In genomic region chr15:67543348-67543718, GRCh38 we compare ENCODE assay signal across 8 cellular contexts. TPM values are rescaled to one million over a fixed set of nuclear protein-coding genes. Genes with fewer than 3 reads are reported as not detected.
DNase-seq lines count a peak whose midpoint lies in the region; ATAC-seq, FAIRE-seq and TF ChIP-seq lines count a peak whose summit lies in the region.

No MANE protein-coding gene starts in this region.

- in situ Hi-C loops in Caki2 (cut with HindIII; ENCODE audit: low pct_unique_long_range_greater_than_20kb, low sequenced_read_pairs): no loop called here

- peaks cover 14% of the 10 kb centered on the region; the same call in 1 of the 2 replicates for H3K36me3 ChIP-seq in OCI-LY7 (ENCODE audit: insufficient read depth, low read length)
- peaks cover 0 to 4% (median 2%) of the 10 kb centered on the region in 4 experiments; a peak in 2 of 8 replicates for H3K36me3 ChIP-seq in H1 (ENCODE audit: control insufficient read depth in 2 of 4, insufficient read depth in 4 of 4, low read length in 3 of 4)

- TF ChIP-seq EP300 in H1 (IDR thresholded peaks at IDR 0.05; ENCODE audit: borderline replicate concordance in 1 of 2, low read depth in 2 of 2, low read length in 2 of 2): no peak

- peaks cover under 1% of the 10 kb centered on the region; the same call in 1 of the 2 replicates for H3K79me1 ChIP-seq in H1 (ENCODE audit: low read depth, low read length)

- H2AFZ ChIP-seq in OCI-LY7 (ENCODE audit: low read length): 0 out of 2 replicates have a peak overlapping the region, but pooled peaks have one; percentile 78
- H2AFZ ChIP-seq in H1 (ENCODE audit: low read length): no peak overlapping the region

- H3K23me2 ChIP-seq in H1 (ENCODE audit: low read depth, low read length): peaks cover 11% of the 10 kb centered on the region; the same call in 1 of the 2 replicates

- H3K9me3 ChIP-seq in OCI-LY7 (ENCODE audit: low read length) (no peaks in the 10 kb centered on the region; the same call in 1 of the 2 replicates), H1 (ENCODE audit: insufficient read depth in 2 of 2, low read depth in 1 of 2, low read length in 1 of 2) (no peaks in the 10 kb centered on the region)

- 0 out of 2 replicates have a peak overlapping the region, but pooled peaks have one; percentile 8 for H2BK5ac ChIP-seq in H1 (ENCODE audit: low read depth, low read length)

- H3K4ac ChIP-seq in H1 (replicated peaks; ENCODE audit: insufficient read length, low read depth, low read length): no peak overlapping the region

- peaks cover 66% of the 10 kb centered on the region for H3K4me1 ChIP-seq in OCI-LY7 (ENCODE audit: insufficient read depth, low read length, poor library complexity, severe bottlenecking)
- peaks cover under 1 to 9% (median 2%) of the 10 kb centered on the region in 4 experiments; a peak in 6 of 7 replicates for H3K4me1 ChIP-seq in H1 (replicated peaks in 1 of 4; ENCODE audit: control insufficient read depth in 3 of 4, insufficient read depth in 4 of 4, low read length in 3 of 4)

- WGBS in H1 (ENCODE audit: extremely low coverage in 1 of 2, insufficient coverage in 1 of 2, insufficient read length in 1 of 2, insufficient replicate concordance in 2 of 2, low coverage in 1 of 2, low lambda C conversion rate in 2 of 2, missing lambda C conversion rate in 1 of 2), 2 experiments: 84% methylated on average over 7 of the region's 7 CpGs; no CpG with 5 or more reads in 1 of the 2 experiments

- DNase-seq in Caki2 (ENCODE audit: low read depth) (peak; percentile 10), OCI-LY7 (ENCODE audit: low spot score) (no peak), H1 (ENCODE audit: low read depth in 1 of 2, low spot score in 2 of 2) (no peak), myocyte (ENCODE audit: low read depth) (peak; percentile 14)
- DNase-seq in stimulated activated CD4-positive, alpha-beta T cell treated with anti-CD3 and anti-CD28 coated beads, Interleukin-4, amount 100 ng/mL, for 1 hour: no peak

- intact Hi-C loops in OCI-LY7 (cut with micrococcal nuclease; ENCODE audit: unreplicated experiment): loop anchor here (5.0 kb wide), 1 partner anchor 294 kb away; no protein-coding TSS in a partner anchor

- H4K8ac ChIP-seq in H1 (ENCODE audit: extremely low read depth, insufficient read depth, low read length): no peak overlapping the region

- no peak overlapping the region for H2BK15ac ChIP-seq in H1 (ENCODE audit: low read length)

- H3K14ac ChIP-seq in H1 (ENCODE audit: insufficient read length): no peak overlapping the region

- POLR2A ChIA-PET in OCI-LY7 (lab: Charles Lee): interaction anchor here (1.4 kb wide), 1 partner anchor 21 kb away, joined by 4 read pairs; no protein-coding TSS in a partner anchor
- POLR2A ChIA-PET in H1 (lab: Charles Lee; ENCODE audit: partially characterized antibody): interaction anchor here (0.7 kb wide), 1 partner anchor 18 kb away, joined by 3 read pairs; no protein-coding TSS in a partner anchor

- BruUV-seq in OCI-LY7 (replicated peaks; lab: Mats Ljungman, UMichigan): no TSS peak

- no peak overlapping the region for H2BK120ac ChIP-seq in H1 (replicated peaks; ENCODE audit: low read depth, low read length)

- no peak for FAIRE-seq in H1 (lab: Jason Lieb, UNC)

- H4K91ac ChIP-seq in H1 (replicated peaks; ENCODE audit: insufficient read length, low read length): no peak overlapping the region

- H3K9ac ChIP-seq in H1 (replicated peaks in 1 of 4; ENCODE audit: extremely low read depth in 1 of 4, low read depth in 3 of 4, low read length in 3 of 4): no peak overlapping the region; a peak in 2 of 7 replicates

- H3K27ac ChIP-seq in OCI-LY7 (ENCODE audit: low read depth, low read length, poor library complexity, severe bottlenecking) (peak overlapping the region; percentile 77), H1 (ENCODE audit: low read depth, low read length) (no peak overlapping the region)

- peaks cover 17% of the 10 kb centered on the region; the same call in 1 of the 2 replicates for H3K79me2 ChIP-seq in OCI-LY7 (ENCODE audit: insufficient read depth, low read depth, low read length)
- H3K79me2 ChIP-seq in H1 (ENCODE audit: control insufficient read depth in 1 of 2, insufficient read depth in 2 of 2, low read length in 2 of 2): no peaks in the 10 kb centered on the region

- no peak overlapping the region for H2BK12ac ChIP-seq in H1 (ENCODE audit: low read depth, low read length)

- H3K56ac ChIP-seq in H1 (replicated peaks; ENCODE audit: insufficient read length, low read depth, low read length): no peak overlapping the region

- CTCF ChIA-PET in OCI-LY7 (lab: Charles Lee; ENCODE audit: unreplicated experiment): no interaction called here
- CTCF ChIA-PET in H1 (lab: Charles Lee; ENCODE audit: partially characterized antibody): interaction anchor here (0.6 to 0.7 kb wide), 2 partner anchors 12 to 272 kb away, joined by 3 read pairs; no protein-coding TSS in a partner anchor

- TF ChIP-seq CTCF in OCI-LY7 (conservative IDR thresholded peaks at IDR 0.05; ENCODE audit: low read length): no peak
- TF ChIP-seq CTCF in H1 (IDR thresholded peaks at IDR 0.05; ENCODE audit: control extremely low read depth in 1 of 3, insufficient read depth in 1 of 3, low read depth in 1 of 3, low read length in 3 of 3): no peak

- H3K27me3 ChIP-seq in H1 (replicated peaks in 1 of 4; ENCODE audit: control insufficient read depth in 3 of 4, extremely low read depth in 1 of 4, insufficient read depth in 3 of 4, low read length in 3 of 4): no peaks in the 10 kb centered on the region; a peak in 1 of 7 replicates

- H3K9me2 ChIP-seq in OCI-LY7 (ENCODE audit: insufficient read depth, low read length): no peaks in the 10 kb centered on the region

- H4K5ac ChIP-seq in H1 (ENCODE audit: insufficient read length, low read depth, low read length): no peak overlapping the region

- ATAC-seq in HG02840 (IDR thresholded peaks at IDR 0.05; ENCODE audit: low FRiP score, unreplicated experiment): no peak
- ATAC-seq in HG02588 (IDR thresholded peaks at IDR 0.05; ENCODE audit: unreplicated experiment): no peak
- ATAC-seq in GM21447 (IDR thresholded peaks at IDR 0.05; ENCODE audit: unreplicated experiment): no peak

- H3K18ac ChIP-seq in H1 (ENCODE audit: extremely low read depth, low read length): no peak overlapping the region

- H2BK20ac ChIP-seq in H1 (ENCODE audit: low read length): no peak overlapping the region

- H3K4me2 ChIP-seq in OCI-LY7 (ENCODE audit: low read length) (peak overlapping the region; percentile 95), H1 (ENCODE audit: insufficient read depth in 1 of 2, low read depth in 2 of 2, low read length in 2 of 2) (peak overlapping the region; percentile 66 to 79)

- TF ChIP-seq RAD21 in H1 (IDR thresholded peaks at IDR 0.05 in 1 of 2, conservative IDR thresholded peaks at IDR 0.05 in 1 of 2; ENCODE audit: low read depth in 2 of 2, low read length in 2 of 2): no peak

- H2AK5ac ChIP-seq in H1 (ENCODE audit: low read depth, low read length): no peak overlapping the region

- TF ChIP-seq POLR2A in H1 (IDR thresholded peaks at IDR 0.05; ENCODE audit: control extremely low read depth in 1 of 2, low read depth in 2 of 2, low read length in 2 of 2): no peak

- peak overlapping the region; percentile 81 for H3K4me3 ChIP-seq in OCI-LY7 (ENCODE audit: low read depth, low read length, poor library complexity, severe bottlenecking)
- H3K4me3 ChIP-seq in H1 (ENCODE audit: extremely low read depth in 1 of 4, insufficient read depth in 2 of 4, low read depth in 3 of 4, low read length in 4 of 4): peak overlapping the region; percentile 75 to 97 (median 88); a peak in 7 of 8 replicates

- H4K20me1 ChIP-seq in OCI-LY7 (ENCODE audit: insufficient read depth, low read length) (no peaks in the 10 kb centered on the region), H1 (replicated peaks in 1 of 2; ENCODE audit: control insufficient read depth in 1 of 2, insufficient read depth in 2 of 2, low read length in 2 of 2) (no peaks in the 10 kb centered on the region)

- no peak overlapping the region for H3K23ac ChIP-seq in H1 (ENCODE audit: insufficient read length)

TF ChIP-seq in H1, 55 proteins besides CTCF, POLR2A, EP300 and RAD21 (continues in another document):
- TF ChIP-seq ATF3 (IDR thresholded peaks at IDR 0.05; ENCODE audit: insufficient read depth, low read depth, low read length): no peak

RNA-seq across cellular contexts. Expression of gene MAP2K5, which starts 0.8 kb away (rescaled TPM):
- total RNA-seq in Caki2 (2014; rRNA removed; shearing (Covaris generic); ENCODE audit: low replicate concordance): 1.7 and 5.4 TPM in 2 replicates
- 9.0 and 10.2 TPM in 2 replicates for total RNA-seq in OCI-LY7 (2014; rRNA removed; shearing (Covaris generic))
- total RNA-seq in OCI-LY7 (2022) (35.0 and 44.6 TPM in 2 replicates), myocyte (5.6 and 8.9 TPM in 2 replicates)
- 13.8 and 15.8 TPM in 2 replicates for total RNA-seq in H1 (2021; fragmentation: NEBNext Ultra II Directional; extraction: Animal tissue kit (Norgen Biotek cat#: 25700))
- 4.4 and 6.9 TPM in 2 replicates for polyA plus RNA-seq in H1 (2011; rRNA removed)
- polyA plus RNA-seq in H1 (2011; cell fraction: cytosol; rRNA removed): 3.5 TPM
- polyA plus RNA-seq in H1 (2011; cell fraction: nucleus; rRNA removed): 10.7 TPM
- 11.0 to 14.2 TPM (median 11.1 TPM) in 4 replicates for polyA plus RNA-seq in H1 (2012, experiment 1 of 2)
- 19.4 TPM for polyA plus RNA-seq in H1 (2012, experiment 2 of 2)
- polyA plus RNA-seq in H1 (2013, experiment 1 of 2): 12.1 TPM
- 12.1 TPM for polyA plus RNA-seq in H1 (2013, experiment 2 of 2)
- polyA minus RNA-seq in H1 (2011; rRNA and poly(A)+ RNA removed): 7.2 and 8.3 TPM in 2 replicates
- polyA minus RNA-seq in H1 (2011; cell fraction: cytosol; rRNA and poly(A)+ RNA removed): 6.9 TPM
- 24.8 TPM for polyA minus RNA-seq in H1 (2011; cell fraction: nucleus; rRNA and poly(A)+ RNA removed)
- polyA plus RNA-seq in myocyte (2012): 16.7 TPM

RNA-seq across cellular contexts. Expression of gene C15orf61, which starts 22.4 kb away (rescaled TPM):
- 2.0 and 2.9 TPM in 2 replicates for total RNA-seq in Caki2 (2014; rRNA removed; shearing (Covaris generic); ENCODE audit: low replicate concordance)
- total RNA-seq in OCI-LY7 (2014; rRNA removed; shearing (Covaris generic)): 13.3 and 18.3 TPM in 2 replicates
- total RNA-seq in OCI-LY7 (2022): 9.3 and 12.2 TPM in 2 replicates
- total RNA-seq in H1 (2021; fragmentation: NEBNext Ultra II Directional; extraction: Animal tissue kit (Norgen Biotek cat#: 25700)): 2.0 and 3.0 TPM in 2 replicates
- polyA plus RNA-seq in H1 (2011; rRNA removed): 1.7 and 2.1 TPM in 2 replicates
- polyA plus RNA-seq in H1 (2011; cell fraction: cytosol; rRNA removed): 1.2 TPM
- polyA plus RNA-seq in H1 (2011; cell fraction: nucleus; rRNA removed): 1.3 TPM
- 0.88 to 1.8 TPM (median 1.0 TPM) in 4 replicates for polyA plus RNA-seq in H1 (2012, experiment 1 of 2)
- polyA plus RNA-seq in H1 (2012, experiment 2 of 2): 0.46 TPM
- polyA plus RNA-seq in H1 (2013, experiment 1 of 2): 1.8 TPM
- 2.7 TPM for polyA plus RNA-seq in H1 (2013, experiment 2 of 2)
- polyA minus RNA-seq in H1 (2011; rRNA and poly(A)+ RNA removed): 1.1 and 2.0 TPM in 2 replicates
- polyA minus RNA-seq in H1 (2011; cell fraction: cytosol; rRNA and poly(A)+ RNA removed): 0.37 TPM
- 3.9 TPM for polyA minus RNA-seq in H1 (2011; cell fraction: nucleus; rRNA and poly(A)+ RNA removed)
- 4.6 and 9.8 TPM in 2 replicates for total RNA-seq in myocyte
- polyA plus RNA-seq in myocyte (2012): 5.1 TPM

Comparison
In these comparisons a context has a peak if more than half of its experiments do, and no peak if none do; other contexts are left out.
1. DNase-seq: peak in Caki2 (single experiment) and myocyte (single experiment); none in OCI-LY7 (single experiment), H1 (0 of 2) and stimulated activated CD4-positive, alpha-beta T cell treated with anti-CD3 and anti-CD28 coated beads, Interleukin-4, amount 100 ng/mL, for 1 hour (single experiment).